ENCODE assay signal across 1 cellular context in genomic region chr7:3095046-3095445, GRCh38.
TF ChIP-seq lines count a peak whose summit lies in the region.

No MANE protein-coding gene starts in this region.

TF ChIP-seq in GM12878, 131 proteins besides CTCF, POLR2A, EP300 and RAD21 (continued from another document):
- TF ChIP-seq RELB (IDR thresholded peaks at IDR 0.05; ENCODE audit: low read depth) = no peak
- TF ChIP-seq ZNF384 (IDR thresholded peaks at IDR 0.05; ENCODE audit: borderline replicate concordance, low read depth, low read length) = no peak
- no peak for TF ChIP-seq ZBTB40 (IDR thresholded peaks at IDR 0.05; ENCODE audit: borderline replicate concordance)
- no peak for TF ChIP-seq MEF2A (IDR thresholded peaks at IDR 0.05; ENCODE audit: insufficient read depth, low read depth, low read length)
- no peak for TF ChIP-seq PML (IDR thresholded peaks at IDR 0.05; ENCODE audit: low read length)
- peak; percentile 84 for TF ChIP-seq SPI1 (IDR thresholded peaks at IDR 0.05; ENCODE audit: borderline replicate concordance, insufficient read depth, low read depth, low read length)
- TF ChIP-seq SKIL (IDR thresholded peaks at IDR 0.05; ENCODE audit: low read depth, poor library complexity, severe bottlenecking) = no peak
- TF ChIP-seq ZNF207 (IDR thresholded peaks at IDR 0.05; ENCODE audit: borderline replicate concordance) = no peak
